ENCODE assay signal across 13 cellular contexts in genomic region chr9:136788644-136789522, GRCh38. TPM values are rescaled to one million over a fixed set of nuclear protein-coding genes. Genes with fewer than 3 reads are reported as not detected.
A peak's percentile ranks its signal among the peaks of the same experiment; 100 is the strongest.
DNase-seq lines count a peak whose midpoint lies in the region; ATAC-seq, FAIRE-seq and TF ChIP-seq lines count a peak whose summit lies in the region.
"Not testable (repeated sequence)": the region's sequence is repeated elsewhere in the genome, so short reads cannot be mapped to it uniquely, and the experiment has no call there.
"Had no signal": no experiment of that assay in that cellular context is flagged by ENCODE, and none has a peak within 500 bp of the region (broad histone marks: within the 10 kb centered on the region; RNA-seq: fewer than 3 reads in every experiment).

No MANE protein-coding gene starts in this region.

- H3K23ac ChIP-seq in trophoblast cell (ENCODE audit: low read length): not testable (repeated sequence)

- intact Hi-C loops in K562 (cut with micrococcal nuclease): loop anchor here (5.0 to 10.0 kb wide), 2 partner anchors 158 to 456 kb away; partner anchors contain the start of genes C8G and TUBB4B

- peak overlapping the region; percentile 52 for H2BK120ac ChIP-seq in trophoblast cell (ENCODE audit: insufficient read depth, low read length, poor library complexity)

- H3K9me1 ChIP-seq in K562 (ENCODE audit: control insufficient read depth, insufficient read depth, low read length): not testable (repeated sequence)

- 0 out of 4 replicates have a peak, but pooled peaks of 1 of the 2 experiments have one; percentile 18 for TF ChIP-seq RAD21 in K562 (CRISPR knock-in tag; conservative IDR thresholded peaks at IDR 0.05 in 1 of 2, IDR thresholded peaks at IDR 0.05 in 1 of 2)

- peak; percentile 32 for FAIRE-seq in K562 (lab: Jason Lieb, UNC)

- ATAC-seq in K562: not testable (repeated sequence)

- TF ChIP-seq POLR2A in K562 (conservative IDR thresholded peaks at IDR 0.05): not testable (repeated sequence)

- CTCF ChIA-PET in K562 (lab: Yijun Ruan, JAX; ENCODE audit: low intra/inter-chr PET ratio): not testable (repeated sequence)

- H3K4me1 ChIP-seq in BE2C: peaks cover 26% of the 10 kb centered on the region
- H3K4me1 ChIP-seq in HUES6 (ENCODE audit: control insufficient read depth, insufficient read depth, low read length): peaks cover 20% of the 10 kb centered on the region
- peaks cover 54 to 55% of the 10 kb centered on the region in 2 experiments for H3K4me1 ChIP-seq in K562 (replicated peaks in 1 of 2; ENCODE audit: control insufficient read depth in 2 of 2, insufficient read depth in 2 of 2, low read length in 2 of 2)
- peaks cover 34% of the 10 kb centered on the region for H3K4me1 ChIP-seq in hepatocyte (ENCODE audit: insufficient read depth)
- H3K4me1 ChIP-seq in trophoblast cell (ENCODE audit: control insufficient read depth in 1 of 2, insufficient read depth in 2 of 2, low read length in 2 of 2): peaks cover 15 to 19% of the 10 kb centered on the region in 2 experiments

- not testable (repeated sequence) for H4K20me1 ChIP-seq in K562 (replicated peaks; ENCODE audit: control insufficient read depth, insufficient read depth, low read length); hepatocyte (ENCODE audit: insufficient read depth, poor library complexity, severe bottlenecking)

- H4K12ac ChIP-seq in trophoblast cell (ENCODE audit: low read depth, low read length): not testable (repeated sequence)

- in situ Hi-C loops in K562 (cut with MboI): loop anchor here (25.0 kb wide), 1 partner anchor 448 kb away; the partner anchor contains the start of genes CYSRT1, RNF224, SLC34A3 and TUBB4B

- H3K9ac ChIP-seq in HUES6 (ENCODE audit: low read length): peak overlapping the region; percentile 57
- peak overlapping the region; percentile 72 to 74; a peak in 3 of 4 replicates for H3K9ac ChIP-seq in K562 (ENCODE audit: insufficient read depth in 1 of 2, low read depth in 2 of 2, low read length in 2 of 2)
- not testable (repeated sequence) for H3K9ac ChIP-seq in trophoblast cell (ENCODE audit: low read length)

- POLR2A ChIA-PET in K562 (lab: Yijun Ruan, JAX): interaction anchor here (0.7 to 0.8 kb wide), 4 partner anchors 11 to 217 kb away, joined by 3 to 6 read pairs (median 4); no protein-coding TSS in a partner anchor

- under 1% methylated on average over 26 of the region's 27 CpGs for WGBS in K562 (ENCODE audit: insufficient coverage, low coverage, missing lambda C conversion rate)
- 24% methylated on average over 27 of the region's 27 CpGs for WGBS in hepatocyte (ENCODE audit: low lambda C conversion rate, missing lambda C conversion rate)
- no CpG with 5 or more reads among the region's 27 CpGs for WGBS in trophoblast cell (ENCODE audit: extremely low coverage, insufficient coverage, insufficient read length)

- peak overlapping the region; percentile 3 for H2BK5ac ChIP-seq in trophoblast cell (ENCODE audit: low read depth, low read length, poor library complexity)

- DNase-seq in BE2C; hepatocyte (ENCODE audit: low spot score): not testable (repeated sequence)
- DNase-seq in SHP77 (lab: John Stamatoyannopoulos, UW): peak; percentile 26 to 35
- DNase-seq in K562 (ENCODE audit: extremely low read depth in 1 of 4, low spot score in 3 of 4): peak in 1 of 4 experiments; percentile 82
- peak; percentile 30 to 68 for DNase-seq in trophoblast cell

- H4K91ac ChIP-seq in trophoblast cell (ENCODE audit: low read depth, low read length): peak overlapping the region; percentile 79

- peak overlapping the region; percentile 5 for H3K14ac ChIP-seq in trophoblast cell (ENCODE audit: low read length)

- not testable (repeated sequence) for H3K27me3 ChIP-seq in BE2C; HUES6 (ENCODE audit: control insufficient read depth, insufficient read depth, low read length); K562 (ENCODE audit: control insufficient read depth in 2 of 2, insufficient read depth in 2 of 2, low read length in 2 of 2); hepatocyte; trophoblast cell (ENCODE audit: insufficient read depth, low read length)

- BruUV-seq in K562 (replicated peaks; lab: Mats Ljungman, UMichigan): not testable (repeated sequence)

- H3K18ac ChIP-seq in trophoblast cell (ENCODE audit: low read length): peak overlapping the region; percentile 49

- H4K8ac ChIP-seq in trophoblast cell (ENCODE audit: low read depth, low read length): peak overlapping the region; percentile 40

- not testable (repeated sequence) for TF ChIP-seq CTCF in BE2C (IDR thresholded peaks at IDR 0.05; ENCODE audit: low read depth, low read length); K562 (IDR thresholded peaks at IDR 0.05 in 2 of 3, conservative IDR thresholded peaks at IDR 0.05 in 1 of 3; ENCODE audit: insufficient read depth in 2 of 3, low read depth in 1 of 3, low read length in 3 of 3); hepatocyte (IDR thresholded peaks at IDR 0.05; ENCODE audit: poor library complexity)

- H3K27ac ChIP-seq in HUES6 (ENCODE audit: low read depth, low read length) (peak overlapping the region; percentile 39; the same call in 1 of the 2 replicates), K562 (ENCODE audit: extremely low read depth, low read depth, low read length) (peak overlapping the region; percentile 93), hepatocyte (peak overlapping the region; percentile 99), trophoblast cell (ENCODE audit: low read depth, low read length) (peak overlapping the region; percentile 86)

- peak overlapping the region; percentile 49 for H3K4me3 ChIP-seq in BE2C (ENCODE audit: low read depth, low read length)
- H3K4me3 ChIP-seq in HUES6 (ENCODE audit: low read depth, low read length); hepatocyte; trophoblast cell (ENCODE audit: low read depth, low read length): not testable (repeated sequence)
- peak overlapping the region; percentile 21 for H3K4me3 ChIP-seq in K562

- H3K79me2 ChIP-seq in K562 (ENCODE audit: control insufficient read depth, insufficient read depth, low read length): peaks cover 19% of the 10 kb centered on the region
- H3K79me2 ChIP-seq in hepatocyte: peaks cover 12% of the 10 kb centered on the region
- not testable (repeated sequence) for H3K79me2 ChIP-seq in trophoblast cell (ENCODE audit: control insufficient read depth, insufficient read depth, low read length, poor library complexity)

- H2AFZ ChIP-seq in K562 (ENCODE audit: low read depth, low read length) (peak overlapping the region; percentile 87), trophoblast cell (ENCODE audit: insufficient read depth, low read length, poor library complexity) (peak overlapping the region; percentile 3)
- H2AFZ ChIP-seq in hepatocyte: not testable (repeated sequence)

- peak overlapping the region; percentile 5 for H2AK5ac ChIP-seq in trophoblast cell (ENCODE audit: low read length)

- H3K9me3 ChIP-seq in BE2C; HUES6 (ENCODE audit: control insufficient read depth, insufficient read depth, low read depth, low read length); K562 (replicated peaks; ENCODE audit: control insufficient read depth, insufficient read depth, low read depth, low read length); hepatocyte (ENCODE audit: low read depth); trophoblast cell (ENCODE audit: insufficient read depth, low read depth, low read length): not testable (repeated sequence)

- H2BK12ac ChIP-seq in trophoblast cell (ENCODE audit: low read length): peak overlapping the region; percentile 42

- H3K36me3 ChIP-seq in BE2C; HUES6 (ENCODE audit: control insufficient read depth, insufficient read depth, low read length); hepatocyte (replicated peaks; ENCODE audit: insufficient read depth, low read depth): not testable (repeated sequence)
- H3K36me3 ChIP-seq in K562 (ENCODE audit: control insufficient read depth, insufficient read depth, low read length) (peaks cover 18% of the 10 kb centered on the region; the same call in 1 of the 3 replicates), trophoblast cell (ENCODE audit: control insufficient read depth in 1 of 2, insufficient read depth in 2 of 2, low read length in 2 of 2) (peaks cover 8 to 13% of the 10 kb centered on the region in 2 experiments)

- H3K79me1 ChIP-seq in trophoblast cell (ENCODE audit: low read length): not testable (repeated sequence)

- not testable (repeated sequence) for H3K9me2 ChIP-seq in hepatocyte (replicated peaks; ENCODE audit: insufficient read depth)

- H3K4ac ChIP-seq in trophoblast cell (ENCODE audit: low read depth, low read length): not testable (repeated sequence)

- TF ChIP-seq EP300 in K562 (IDR thresholded peaks at IDR 0.05; ENCODE audit: low read length): peak; percentile 74

- H3K4me2 ChIP-seq in K562 (ENCODE audit: insufficient read depth, low read length) (peak overlapping the region; percentile 81), hepatocyte (peak overlapping the region; percentile 79)
- H3K4me2 ChIP-seq in trophoblast cell (ENCODE audit: low read length): not testable (repeated sequence)

RNA-seq across cellular contexts. Expression of gene TMEM141, which starts 2.3 kb away (rescaled TPM):
- polyA plus RNA-seq in BE2C (2012; ENCODE audit: insufficient read depth, insufficient read length, low read depth): 159 TPM
- total RNA-seq in K562 (2011; cell fraction: chromatin; rRNA removed; ENCODE audit: low replicate concordance): 14.3 and 58.8 TPM in 2 replicates
- total RNA-seq in K562 (2011; cell fraction: nucleolus; rRNA removed): 81.7 and 85.9 TPM in 2 replicates
- 50.0 and 50.2 TPM in 2 replicates for total RNA-seq in K562 (2011; cell fraction: nucleoplasm; rRNA removed)
- total RNA-seq in K562 (2014; rRNA removed) (113 and 143 TPM in 2 replicates), K562 (2014; rRNA removed; fragmentation: Illumina TruSeq; extraction: Trizol) (36.2 and 53.6 TPM in 2 replicates), K562 (2015; rRNA removed; fragmentation: Illumina TruSeq; extraction: Trizol) (68.9 and 69.5 TPM in 2 replicates), K562 (2021) (78.7 and 94.7 TPM in 2 replicates), hepatocyte (230 and 232 TPM in 2 replicates)
- polyA plus RNA-seq in K562 (2011; rRNA removed) (74.8 and 80.1 TPM in 2 replicates), K562 (2014; fragmentation: Illumina TruSeq; extraction: Trizol) (110 and 112 TPM in 2 replicates), K562 (2014; fragmentation: Nextera tagmentation; extraction: Ambion mirVana) (10 to 100 TPM; 21.5 to 35.8 TPM), K562 (2014; rRNA removed) (123 and 134 TPM in 2 replicates), hepatocyte (372 and 385 TPM in 2 replicates)
- 132 and 164 TPM in 2 replicates for polyA plus RNA-seq in K562 (2011; cell fraction: cytosol; rRNA removed)
- polyA plus RNA-seq in K562 (2011; cell fraction: nucleus; rRNA removed): 87.8 and 100 TPM in 2 replicates
- polyA plus RNA-seq in K562 (2012): 76.7 and 87.0 TPM in 2 replicates
- 10.4 and 13.4 TPM in 2 replicates for polyA minus RNA-seq in K562 (2011; rRNA and poly(A)+ RNA removed)
- polyA minus RNA-seq in K562 (2011; cell fraction: cytosol; rRNA and poly(A)+ RNA removed): 13.7 and 16.5 TPM in 2 replicates
- 31.6 and 42.7 TPM in 2 replicates for polyA minus RNA-seq in K562 (2011; cell fraction: nucleus; rRNA and poly(A)+ RNA removed)
- polyA plus RNA-seq in trophoblast cell (2013): 82.7 and 84.5 TPM in 2 replicates

RNA-seq across cellular contexts. Expression of gene CCDC183, which starts 7.3 kb away (rescaled TPM):
- 10.7 TPM for polyA plus RNA-seq in BE2C (2012; ENCODE audit: insufficient read depth, insufficient read length, low read depth)
- 2.0 and 6.7 TPM in 2 replicates for total RNA-seq in K562 (2011; cell fraction: chromatin; rRNA removed; ENCODE audit: low replicate concordance)
- 1.2 and 2.7 TPM in 2 replicates for total RNA-seq in K562 (2011; cell fraction: nucleolus; rRNA removed)
- 1.7 and 3.0 TPM in 2 replicates for total RNA-seq in K562 (2011; cell fraction: nucleoplasm; rRNA removed)
- total RNA-seq in K562 (2014; rRNA removed) (0.12 TPM in 1 of 2 replicates, not detected in the other), K562 (2014; rRNA removed; fragmentation: Illumina TruSeq; extraction: Trizol) (not detected in 2 replicates), K562 (2015; rRNA removed; fragmentation: Illumina TruSeq; extraction: Trizol) (0.19 and 0.22 TPM in 2 replicates), K562 (2021) (0.29 and 0.54 TPM in 2 replicates), hepatocyte (10.5 and 17.7 TPM in 2 replicates)
- polyA plus RNA-seq in K562 (2011; rRNA removed) (0.60 and 0.65 TPM in 2 replicates), K562 (2014; fragmentation: Illumina TruSeq; extraction: Trizol) (0.12 and 0.33 TPM in 2 replicates), K562 (2014; fragmentation: Nextera tagmentation; extraction: Ambion mirVana) (not detected), K562 (2014; rRNA removed) (0.21 and 1.7 TPM in 2 replicates), hepatocyte (32.1 and 56.4 TPM in 2 replicates)
- polyA plus RNA-seq in K562 (2011; cell fraction: cytosol; rRNA removed): 0.27 and 0.30 TPM in 2 replicates
- polyA plus RNA-seq in K562 (2011; cell fraction: nucleus; rRNA removed): 8.9 and 13.6 TPM in 2 replicates
- 0.96 and 3.6 TPM in 2 replicates for polyA plus RNA-seq in K562 (2012)
- polyA minus RNA-seq in K562 (2011; rRNA and poly(A)+ RNA removed): not detected in 2 replicates
- not detected in 2 replicates for polyA minus RNA-seq in K562 (2011; cell fraction: cytosol; rRNA and poly(A)+ RNA removed)
- polyA minus RNA-seq in K562 (2011; cell fraction: nucleus; rRNA and poly(A)+ RNA removed): 1.1 and 1.6 TPM in 2 replicates
- 13.6 and 14.0 TPM in 2 replicates for polyA plus RNA-seq in trophoblast cell (2013)
- total RNA-seq: A673, vagina had no signal

RNA-seq across cellular contexts. Expression of gene RABL6, which starts 18.9 kb away (rescaled TPM):
- 164 TPM for polyA plus RNA-seq in BE2C (2012; ENCODE audit: insufficient read depth, insufficient read length, low read depth)
- total RNA-seq in K562 (2011; cell fraction: chromatin; rRNA removed; ENCODE audit: low replicate concordance): 250 and 572 TPM in 2 replicates
- total RNA-seq in K562 (2011; cell fraction: nucleolus; rRNA removed): 321 and 330 TPM in 2 replicates
- 231 and 237 TPM in 2 replicates for total RNA-seq in K562 (2011; cell fraction: nucleoplasm; rRNA removed)
- total RNA-seq in K562 (2014; rRNA removed) (141 and 154 TPM in 2 replicates), K562 (2014; rRNA removed; fragmentation: Illumina TruSeq; extraction: Trizol) (34.2 and 44.6 TPM in 2 replicates), K562 (2015; rRNA removed; fragmentation: Illumina TruSeq; extraction: Trizol) (84.5 and 85.0 TPM in 2 replicates), K562 (2021) (165 and 181 TPM in 2 replicates), hepatocyte (67.2 and 72.3 TPM in 2 replicates)
- polyA plus RNA-seq in K562 (2011; rRNA removed) (109 and 142 TPM in 2 replicates), K562 (2014; fragmentation: Illumina TruSeq; extraction: Trizol) (68.9 and 82.6 TPM in 2 replicates), K562 (2014; fragmentation: Nextera tagmentation; extraction: Ambion mirVana) (1 to 10 TPM; 5.6 to 6.4 TPM), K562 (2014; rRNA removed) (121 and 124 TPM in 2 replicates), hepatocyte (103 and 110 TPM in 2 replicates)
- polyA plus RNA-seq in K562 (2011; cell fraction: cytosol; rRNA removed): 89.0 and 119 TPM in 2 replicates
- 341 and 396 TPM in 2 replicates for polyA plus RNA-seq in K562 (2011; cell fraction: nucleus; rRNA removed)
- polyA plus RNA-seq in K562 (2012): 134 and 138 TPM in 2 replicates
- polyA minus RNA-seq in K562 (2011; rRNA and poly(A)+ RNA removed): 64.4 and 75.7 TPM in 2 replicates
- polyA minus RNA-seq in K562 (2011; cell fraction: cytosol; rRNA and poly(A)+ RNA removed): 71.6 and 75.2 TPM in 2 replicates
- polyA minus RNA-seq in K562 (2011; cell fraction: nucleus; rRNA and poly(A)+ RNA removed): 89.1 and 116 TPM in 2 replicates
- 95.6 and 95.9 TPM in 2 replicates for polyA plus RNA-seq in trophoblast cell (2013)

RNA-seq across cellular contexts. Expression of gene LCN15, which starts 24.6 kb away (rescaled TPM):
- not detected for polyA plus RNA-seq in BE2C (2012; ENCODE audit: insufficient read depth, insufficient read length, low read depth)
- total RNA-seq in K562 (2011; cell fraction: chromatin; rRNA removed; ENCODE audit: low replicate concordance): 0.37 TPM in 1 of 2 replicates, not detected in the other
- total RNA-seq in K562 (2011; cell fraction: nucleolus; rRNA removed): 0.13 and 0.33 TPM in 2 replicates
- 0.22 and 0.38 TPM in 2 replicates for total RNA-seq in K562 (2011; cell fraction: nucleoplasm; rRNA removed)
- not detected in 2 replicates for total RNA-seq in K562 (2014; rRNA removed)
- total RNA-seq in K562 (2014; rRNA removed; fragmentation: Illumina TruSeq; extraction: Trizol): not detected in 2 replicates
- not detected in 2 replicates for total RNA-seq in K562 (2015; rRNA removed; fragmentation: Illumina TruSeq; extraction: Trizol)
- total RNA-seq in K562 (2021): not detected in 2 replicates
- 0.11 TPM in 1 of 2 replicates, not detected in the other for polyA plus RNA-seq in K562 (2011; rRNA removed)
- 0.15 and 0.18 TPM in 2 replicates for polyA plus RNA-seq in K562 (2011; cell fraction: cytosol; rRNA removed)
- polyA plus RNA-seq in K562 (2011; cell fraction: nucleus; rRNA removed): 0.30 and 0.37 TPM in 2 replicates
- polyA plus RNA-seq in K562 (2012): 0.24 TPM in 1 of 2 replicates, not detected in the other
- polyA plus RNA-seq in K562 (2014; fragmentation: Illumina TruSeq; extraction: Trizol): not detected in 2 replicates
- not detected for polyA plus RNA-seq in K562 (2014; fragmentation: Nextera tagmentation; extraction: Ambion mirVana)
- 0.13 and 0.66 TPM in 2 replicates for polyA plus RNA-seq in K562 (2014; rRNA removed)
- polyA minus RNA-seq in K562 (2011; rRNA and poly(A)+ RNA removed): not detected in 2 replicates
- polyA minus RNA-seq in K562 (2011; cell fraction: cytosol; rRNA and poly(A)+ RNA removed): not detected in 2 replicates
- 0.11 TPM in 1 of 2 replicates, not detected in the other for polyA minus RNA-seq in K562 (2011; cell fraction: nucleus; rRNA and poly(A)+ RNA removed)
- total RNA-seq in hepatocyte: 1.5 and 35.9 TPM in 2 replicates
- 0.85 and 1.4 TPM in 2 replicates for polyA plus RNA-seq in hepatocyte
- 0.08 and 0.19 TPM in 2 replicates for polyA plus RNA-seq in trophoblast cell (2013)
- total RNA-seq: A673; CD4-positive, alpha-beta memory T cell; chondrocyte; gastrocnemius medialis; naive thymus-derived CD4-positive, alpha-beta T cell; vagina had no signal
- polyA plus RNA-seq: CD4-positive, alpha-beta memory T cell; naive thymus-derived CD4-positive, alpha-beta T cell had no signal

RNA-seq across cellular contexts. Expression of gene LCN8, which starts 30.8 kb away (rescaled TPM):
- not detected for polyA plus RNA-seq in BE2C (2012; ENCODE audit: insufficient read depth, insufficient read length, low read depth)
- total RNA-seq in K562 (2011; cell fraction: chromatin; rRNA removed; ENCODE audit: low replicate concordance): 0.14 TPM in 1 of 2 replicates, not detected in the other
- total RNA-seq in K562 (2011; cell fraction: nucleolus; rRNA removed): not detected in 2 replicates
- total RNA-seq in K562 (2011; cell fraction: nucleoplasm; rRNA removed): not detected in 2 replicates
- total RNA-seq in K562 (2014; rRNA removed) (not detected in 2 replicates), K562 (2014; rRNA removed; fragmentation: Illumina TruSeq; extraction: Trizol) (not detected in 2 replicates), K562 (2015; rRNA removed; fragmentation: Illumina TruSeq; extraction: Trizol) (not detected in 2 replicates), K562 (2021) (not detected in 2 replicates), hepatocyte (not detected in 2 replicates)
- polyA plus RNA-seq in K562 (2011; rRNA removed) (not detected in 2 replicates), K562 (2014; fragmentation: Illumina TruSeq; extraction: Trizol) (not detected in 2 replicates), K562 (2014; fragmentation: Nextera tagmentation; extraction: Ambion mirVana) (not detected), K562 (2014; rRNA removed) (not detected in 2 replicates), hepatocyte (not detected in 2 replicates)
- polyA plus RNA-seq in K562 (2011; cell fraction: cytosol; rRNA removed): not detected in 2 replicates
- polyA plus RNA-seq in K562 (2011; cell fraction: nucleus; rRNA removed): not detected in 2 replicates
- not detected in 2 replicates for polyA plus RNA-seq in K562 (2012)
- not detected in 2 replicates for polyA minus RNA-seq in K562 (2011; rRNA and poly(A)+ RNA removed)
- polyA minus RNA-seq in K562 (2011; cell fraction: cytosol; rRNA and poly(A)+ RNA removed): not detected in 2 replicates
- not detected in 2 replicates for polyA minus RNA-seq in K562 (2011; cell fraction: nucleus; rRNA and poly(A)+ RNA removed)
- polyA plus RNA-seq in trophoblast cell (2013): 0.03 TPM in 1 of 2 replicates, not detected in the other
- total RNA-seq: A673; CD4-positive, alpha-beta memory T cell; chondrocyte; gastrocnemius medialis; left ventricle myocardium superior; vagina had no signal
- polyA plus RNA-seq: naive thymus-derived CD4-positive, alpha-beta T cell had no signal

Comparison
In these comparisons a context has a peak if more than half of its experiments do, and no peak if none do; other contexts are left out.
1. H3K27ac ChIP-seq: peak in every context shown above with its lines; median percentile 99 in hepatocyte; 93 in K562; 86 in trophoblast cell; 39 in HUES6.